Comparison of ENCODE assay signal across 1 cellular context in the genomic region with DNA sequence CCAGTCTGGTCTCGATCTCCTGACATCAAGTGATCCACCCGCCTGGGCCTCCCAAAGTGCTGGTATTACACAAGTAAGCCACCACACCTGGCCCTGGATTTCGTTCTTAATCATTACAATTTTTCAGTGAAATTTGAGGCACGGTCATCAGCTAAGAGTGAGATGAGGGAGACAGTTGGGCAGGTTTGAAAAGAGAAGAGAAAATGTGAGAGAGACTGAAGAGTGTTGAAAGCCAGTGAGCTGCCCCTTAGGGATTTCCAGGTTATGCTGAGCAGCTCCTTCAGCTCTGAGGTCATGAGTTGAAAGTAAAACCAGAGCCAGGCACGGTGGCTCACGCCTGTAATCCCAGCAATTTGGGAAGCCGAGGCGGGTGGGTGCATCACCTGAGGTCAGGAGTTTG.
TF ChIP-seq lines count a peak whose summit lies in the region.

No MANE protein-coding gene starts in this region.

TF ChIP-seq in K562, 482 proteins besides CTCF, POLR2A, EP300 and RAD21:
- TF ChIP-seq, protein P1, sequence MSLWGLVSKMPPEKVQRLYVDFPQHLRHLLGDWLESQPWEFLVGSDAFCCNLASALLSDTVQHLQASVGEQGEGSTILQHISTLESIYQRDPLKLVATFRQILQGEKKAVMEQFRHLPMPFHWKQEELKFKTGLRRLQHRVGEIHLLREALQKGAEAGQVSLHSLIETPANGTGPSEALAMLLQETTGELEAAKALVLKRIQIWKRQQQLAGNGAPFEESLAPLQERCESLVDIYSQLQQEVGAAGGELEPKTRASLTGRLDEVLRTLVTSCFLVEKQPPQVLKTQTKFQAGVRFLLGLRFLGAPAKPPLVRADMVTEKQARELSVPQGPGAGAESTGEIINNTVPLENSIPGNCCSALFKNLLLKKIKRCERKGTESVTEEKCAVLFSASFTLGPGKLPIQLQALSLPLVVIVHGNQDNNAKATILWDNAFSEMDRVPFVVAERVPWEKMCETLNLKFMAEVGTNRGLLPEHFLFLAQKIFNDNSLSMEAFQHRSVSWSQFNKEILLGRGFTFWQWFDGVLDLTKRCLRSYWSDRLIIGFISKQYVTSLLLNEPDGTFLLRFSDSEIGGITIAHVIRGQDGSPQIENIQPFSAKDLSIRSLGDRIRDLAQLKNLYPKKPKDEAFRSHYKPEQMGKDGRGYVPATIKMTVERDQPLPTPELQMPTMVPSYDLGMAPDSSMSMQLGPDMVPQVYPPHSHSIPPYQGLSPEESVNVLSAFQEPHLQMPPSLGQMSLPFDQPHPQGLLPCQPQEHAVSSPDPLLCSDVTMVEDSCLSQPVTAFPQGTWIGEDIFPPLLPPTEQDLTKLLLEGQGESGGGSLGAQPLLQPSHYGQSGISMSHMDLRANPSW (CRISPR knock-in tag; IDR thresholded peaks at IDR 0.05), result no peak
- TF ChIP-seq ESRRA (IDR thresholded peaks at IDR 0.05; ENCODE audit: borderline replicate concordance, low read depth) (no peak), ZNF583 (CRISPR knock-in tag; IDR thresholded peaks at IDR 0.05) (no peak), HNRNPK (IDR thresholded peaks at IDR 0.05; ENCODE audit: low read depth, low read length, poor library complexity, severe bottlenecking) (no peak), ZNF445 (CRISPR knock-in tag; IDR thresholded peaks at IDR 0.05; ENCODE audit: low read depth) (no peak), ETV6 (IDR thresholded peaks at IDR 0.05; ENCODE audit: borderline replicate concordance in 1 of 2, low read depth in 2 of 2, low read length in 1 of 2) (no peak), ETV6 (CRISPR knock-in tag; IDR thresholded peaks at IDR 0.05; ENCODE audit: borderline replicate concordance) (no peak), NFE2 (IDR thresholded peaks at IDR 0.05; ENCODE audit: low read depth) (no peak), ZZZ3 (IDR thresholded peaks at IDR 0.05) (no peak), SRSF3 (IDR thresholded peaks at IDR 0.05; ENCODE audit: insufficient read depth, low read length) (no peak), NFIC (IDR thresholded peaks at IDR 0.05) (no peak), ETV5 (CRISPR knock-in tag; IDR thresholded peaks at IDR 0.05; ENCODE audit: low read depth) (no peak), STAG1 (CRISPR knock-in tag; IDR thresholded peaks at IDR 0.05; ENCODE audit: borderline replicate concordance) (no peak), EGR1 (conservative IDR thresholded peaks at IDR 0.05) (no peak), RFX1 (IDR thresholded peaks at IDR 0.05) (no peak)
- TF ChIP-seq, protein P2, sequence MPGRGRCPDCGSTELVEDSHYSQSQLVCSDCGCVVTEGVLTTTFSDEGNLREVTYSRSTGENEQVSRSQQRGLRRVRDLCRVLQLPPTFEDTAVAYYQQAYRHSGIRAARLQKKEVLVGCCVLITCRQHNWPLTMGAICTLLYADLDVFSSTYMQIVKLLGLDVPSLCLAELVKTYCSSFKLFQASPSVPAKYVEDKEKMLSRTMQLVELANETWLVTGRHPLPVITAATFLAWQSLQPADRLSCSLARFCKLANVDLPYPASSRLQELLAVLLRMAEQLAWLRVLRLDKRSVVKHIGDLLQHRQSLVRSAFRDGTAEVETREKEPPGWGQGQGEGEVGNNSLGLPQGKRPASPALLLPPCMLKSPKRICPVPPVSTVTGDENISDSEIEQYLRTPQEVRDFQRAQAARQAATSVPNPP (IDR thresholded peaks at IDR 0.05; ENCODE audit: borderline replicate concordance, insufficient read depth, insufficient read length), result no peak
- TF ChIP-seq, protein P3, sequence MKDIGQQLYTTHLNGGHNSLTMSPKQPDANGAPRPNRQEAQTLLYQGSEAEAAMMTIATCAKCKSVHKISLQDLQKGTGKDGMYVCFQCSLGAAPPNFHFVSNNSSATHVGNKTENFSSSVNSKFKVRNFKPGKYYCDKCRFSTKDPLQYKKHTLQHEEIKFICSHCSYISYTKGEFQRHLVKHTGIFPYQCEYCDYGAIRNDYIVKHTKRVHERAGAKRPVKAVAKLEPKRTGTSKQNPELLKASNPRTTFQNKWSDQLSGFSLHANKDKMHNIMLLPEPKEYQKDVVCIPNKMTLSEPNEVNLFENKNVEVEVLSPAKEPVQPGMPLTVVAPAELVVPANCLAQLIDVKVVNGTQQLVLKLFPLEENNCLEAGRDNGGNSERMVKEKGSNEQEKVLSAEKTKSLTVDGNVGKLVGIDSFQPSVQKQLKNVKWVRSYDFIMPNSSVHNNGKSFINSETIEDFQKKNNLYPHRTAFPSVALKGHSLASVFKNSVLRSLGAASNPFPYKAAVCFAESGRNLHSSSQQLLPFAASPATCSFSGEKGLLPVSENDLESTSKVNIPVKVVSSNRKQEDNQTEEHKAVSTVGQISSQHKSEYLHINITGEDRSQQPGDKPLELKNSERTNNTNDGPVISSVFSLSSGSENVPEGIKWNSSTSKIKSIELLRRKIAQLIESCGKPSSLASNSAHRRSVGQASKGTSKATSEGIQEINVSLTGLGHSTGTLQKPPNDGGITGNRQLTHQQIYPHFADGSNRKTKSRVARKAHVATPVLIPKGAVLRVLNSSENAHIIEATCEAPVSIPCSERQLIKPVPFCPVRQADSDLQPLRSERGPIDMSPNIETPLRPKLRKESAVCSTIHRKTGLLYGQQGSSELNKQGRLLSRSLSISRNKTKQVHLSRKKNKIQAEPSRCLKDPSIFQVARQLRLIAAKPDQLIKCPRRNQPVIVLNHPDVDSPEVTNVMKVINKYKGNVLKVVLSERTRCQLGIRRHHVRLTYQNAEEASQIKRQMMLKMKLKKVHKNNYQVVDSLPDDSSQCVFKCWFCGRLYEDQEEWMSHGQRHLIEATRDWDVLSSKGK (CRISPR knock-in tag; IDR thresholded peaks at IDR 0.05), result no peak
- TF ChIP-seq, protein P4, sequence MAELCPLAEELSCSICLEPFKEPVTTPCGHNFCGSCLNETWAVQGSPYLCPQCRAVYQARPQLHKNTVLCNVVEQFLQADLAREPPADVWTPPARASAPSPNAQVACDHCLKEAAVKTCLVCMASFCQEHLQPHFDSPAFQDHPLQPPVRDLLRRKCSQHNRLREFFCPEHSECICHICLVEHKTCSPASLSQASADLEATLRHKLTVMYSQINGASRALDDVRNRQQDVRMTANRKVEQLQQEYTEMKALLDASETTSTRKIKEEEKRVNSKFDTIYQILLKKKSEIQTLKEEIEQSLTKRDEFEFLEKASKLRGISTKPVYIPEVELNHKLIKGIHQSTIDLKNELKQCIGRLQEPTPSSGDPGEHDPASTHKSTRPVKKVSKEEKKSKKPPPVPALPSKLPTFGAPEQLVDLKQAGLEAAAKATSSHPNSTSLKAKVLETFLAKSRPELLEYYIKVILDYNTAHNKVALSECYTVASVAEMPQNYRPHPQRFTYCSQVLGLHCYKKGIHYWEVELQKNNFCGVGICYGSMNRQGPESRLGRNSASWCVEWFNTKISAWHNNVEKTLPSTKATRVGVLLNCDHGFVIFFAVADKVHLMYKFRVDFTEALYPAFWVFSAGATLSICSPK (IDR thresholded peaks at IDR 0.05; ENCODE audit: borderline replicate concordance), result no peak
TF ChIP-seq in K562: peak in this region for 0.
